13 cellular contexts compared by ENCODE assay signal in genomic region chr11:69352181-69352580, GRCh38. TPM values are rescaled to one million over a fixed set of nuclear protein-coding genes. Genes with fewer than 3 reads are reported as not detected.
DNase-seq lines count a peak whose midpoint lies in the region; FAIRE-seq and TF ChIP-seq lines count a peak whose summit lies in the region.
"Had no signal": no experiment of that assay in that cellular context is flagged by ENCODE, and none has a peak within 500 bp of the region (broad histone marks: within the 10 kb centered on the region; RNA-seq: fewer than 3 reads in every experiment).

No MANE protein-coding gene starts in this region.

- H3K36me3 ChIP-seq in ACC112 (ENCODE audit: insufficient read depth, low read length) (no peaks in the 10 kb centered on the region), mesodermal cell (ENCODE audit: control insufficient read depth, insufficient read depth, low read length) (no peaks in the 10 kb centered on the region)
- H3K36me3 ChIP-seq: suprapubic skin had no signal

- no peak for TF ChIP-seq CTCF in coronary artery (IDR thresholded peaks at IDR 0.05)

- H2AFZ ChIP-seq in ACC112 (ENCODE audit: low read length, unreplicated experiment) = no peak overlapping the region

- H3K79me2 ChIP-seq in ACC112 (ENCODE audit: control insufficient read depth, insufficient read depth, low read length, unreplicated experiment) = no peaks in the 10 kb centered on the region

- no peak overlapping the region for H3K4me3 ChIP-seq in ACC112 (ENCODE audit: low read depth, low read length)
- H3K4me3 ChIP-seq in coronary artery = no peak overlapping the region
- no peak overlapping the region for H3K4me3 ChIP-seq in mesodermal cell (ENCODE audit: extremely low read depth, insufficient read depth, low read length, poor library complexity, severe bottlenecking)
- H3K4me3 ChIP-seq: suprapubic skin had no signal

- peaks cover 11% of the 10 kb centered on the region for H3K9me3 ChIP-seq in mesodermal cell (ENCODE audit: control insufficient read depth, low read length)
- H3K9me3 ChIP-seq: suprapubic skin had no signal

- FAIRE-seq in HTR-8/SVneo (lab: Jason Lieb, UNC) = peak; percentile 33
- FAIRE-seq: D721Med had no signal

- no peak for DNase-seq in HTR-8/SVneo (ENCODE audit: insufficient read length, low spot score)
- DNase-seq in coronary artery (ENCODE audit: low spot score) = peak; percentile 12
- DNase-seq in effector CD8-positive, alpha-beta T cell (lab: John Stamatoyannopoulos, UW) = no peak
- no peak for DNase-seq in UCSD-AML1 (lab: John Stamatoyannopoulos, UW; ENCODE audit: unreplicated experiment)
- DNase-seq in medulla oblongata (ENCODE audit: extremely low spot score) = no peak
- no peak for DNase-seq in epidermal melanocyte (ENCODE audit: insufficient read length, low spot score)
- DNase-seq: central memory CD4-positive, alpha-beta T cell; NCI-H2029 treated with DMSO at 0.1 percent for 48 hours; retina had no signal

- H3K4me1 ChIP-seq in ACC112 (ENCODE audit: control insufficient read depth, insufficient read depth, low read length, unreplicated experiment) (peaks cover 47% of the 10 kb centered on the region), mesodermal cell (ENCODE audit: control insufficient read depth, insufficient read depth, low read length, poor library complexity, severe bottlenecking) (peaks cover 16% of the 10 kb centered on the region)
- H3K4me1 ChIP-seq: suprapubic skin had no signal

- H3K27ac ChIP-seq in ACC112 (ENCODE audit: low read depth, low read length) = peak overlapping the region; percentile 92
- H3K27ac ChIP-seq in coronary artery = no peak overlapping the region
- peak overlapping the region; percentile 17 for H3K27ac ChIP-seq in mesodermal cell (ENCODE audit: low read depth, low read length, severe bottlenecking)
- H3K27ac ChIP-seq: suprapubic skin had no signal

- no peaks in the 10 kb centered on the region for H3K27me3 ChIP-seq in ACC112 (ENCODE audit: insufficient read depth, low read length)
- H3K27me3 ChIP-seq: suprapubic skin had no signal

- WGBS in mesodermal cell (ENCODE audit: insufficient coverage in 2 of 2), 2 experiments = 90 to 100% methylated on average over 2 of the region's 2 CpGs

RNA-seq across cellular contexts. Expression of gene MYEOV, which starts 58.2 kb away (rescaled TPM):
- polyA plus RNA-seq in mesodermal cell (2013, experiment 1 of 2) = 1.3 TPM
- polyA plus RNA-seq in mesodermal cell (2013, experiment 2 of 2) = 2.2 TPM

Comparison
In these comparisons a context has a peak if more than half of its experiments do, and no peak if none do; other contexts are left out.
1. H3K27ac ChIP-seq: peak in ACC112 (single experiment) and mesodermal cell (single experiment); none in coronary artery (0 of 2).